ENCODE assay signal across 12 cellular contexts in genomic region chrX:23953908-23954269, GRCh38. TPM values are rescaled to one million over a fixed set of nuclear protein-coding genes. Genes with fewer than 3 reads are reported as not detected.
DNase-seq lines count a peak whose midpoint lies in the region; ATAC-seq and TF ChIP-seq lines count a peak whose summit lies in the region.
"Had no signal": no experiment of that assay in that cellular context is flagged by ENCODE, and none has a peak within 500 bp of the region (broad histone marks: within the 10 kb centered on the region; RNA-seq: fewer than 3 reads in every experiment).

No MANE protein-coding gene starts in this region.

- in situ Hi-C loops in KBM-7 (cut with MboI; ENCODE audit: low pct_unique_long_range_greater_than_20kb, low sequenced_read_pairs) = no loop called here

- H3K36me3 ChIP-seq in tibial artery = no peaks in the 10 kb centered on the region

- POLR2A ChIA-PET in activated CD4-positive, alpha-beta memory T cell treated with anti-CD3 and anti-CD28 coated beads for 36 hours (lab: Charles Lee) = no interaction called here

- DNase-seq in KBM-7 = peak; percentile 50
- peak; percentile 12 for DNase-seq in activated CD4-positive, alpha-beta memory T cell treated with anti-CD3 and anti-CD28 coated beads for 36 hours
- no peak for DNase-seq in natural killer cell
- no peak for DNase-seq in NCI-H69 (lab: John Stamatoyannopoulos, UW)
- DNase-seq in tibial artery = no peak
- DNase-seq: DMS153; psoas muscle; stimulated activated CD4-positive, alpha-beta T cell treated with anti-CD3 and anti-CD28 coated beads, Interleukin-4, amount 100 ng/mL, for 4 hours; testis had no signal

- no peaks in the 10 kb centered on the region for H3K4me1 ChIP-seq in tibial artery
- H3K4me1 ChIP-seq: psoas muscle, testis had no signal

- H3K9me3 ChIP-seq in tibial artery = no peaks in the 10 kb centered on the region
- H3K9me3 ChIP-seq: psoas muscle, testis had no signal

- H3K27me3 ChIP-seq in tibial artery = no peaks in the 10 kb centered on the region
- H3K27me3 ChIP-seq: testis had no signal

- peaks cover 8% of the 10 kb centered on the region for H3K4me1 Mint-ChIP-seq in activated CD4-positive, alpha-beta memory T cell treated with anti-CD3 and anti-CD28 coated beads for 36 hours (ENCODE audit: low read depth)
- H3K4me1 Mint-ChIP-seq in natural killer cell = peaks cover 14 to 16% of the 10 kb centered on the region in 2 donors

- H3K27ac ChIP-seq in tibial artery = no peak overlapping the region
- H3K27ac ChIP-seq: psoas muscle, testis had no signal

- ATAC-seq in natural killer cell (no peak), GM19452 (IDR thresholded peaks at IDR 0.05; ENCODE audit: unreplicated experiment) (no peak)
- ATAC-seq: psoas muscle had no signal

- no peaks in the 10 kb centered on the region for H3K27me3 Mint-ChIP-seq in activated CD4-positive, alpha-beta memory T cell treated with anti-CD3 and anti-CD28 coated beads for 36 hours
- H3K27me3 Mint-ChIP-seq in natural killer cell (ENCODE audit: low read depth in 2 of 2) = no peaks in the 10 kb centered on the region

- intact Hi-C loops in activated CD4-positive, alpha-beta memory T cell treated with anti-CD3 and anti-CD28 coated beads for 36 hours (cut with micrococcal nuclease) = loop anchor here (1.0 to 2.0 kb wide), 3 partner anchors 39 to 71 kb away; partner anchors contain the start of gene CXorf58
- intact Hi-C loops in natural killer cell (cut with micrococcal nuclease) (loop anchor here (1.0 to 5.0 kb wide), 2 partner anchors 46 to 172 kb away; partner anchors contain the start of genes CXorf58 and SAT1), tibial artery (cut with DNase I; ENCODE audit: low total_unique reads) (no loop called here)

- no peaks in the 10 kb centered on the region for H3K36me3 Mint-ChIP-seq in activated CD4-positive, alpha-beta memory T cell treated with anti-CD3 and anti-CD28 coated beads for 36 hours
- no peaks in the 10 kb centered on the region for H3K36me3 Mint-ChIP-seq in natural killer cell

- H3K9me3 Mint-ChIP-seq in activated CD4-positive, alpha-beta memory T cell treated with anti-CD3 and anti-CD28 coated beads for 36 hours = no peaks in the 10 kb centered on the region
- no peaks in the 10 kb centered on the region for H3K9me3 Mint-ChIP-seq in natural killer cell

- peak overlapping the region; percentile 73 for H3K4me3 Mint-ChIP-seq in activated CD4-positive, alpha-beta memory T cell treated with anti-CD3 and anti-CD28 coated beads for 36 hours
- H3K4me3 Mint-ChIP-seq in natural killer cell = peak overlapping the region; percentile 93

- CTCF ChIA-PET in activated CD4-positive, alpha-beta memory T cell treated with anti-CD3 and anti-CD28 coated beads for 36 hours (lab: Charles Lee) = interaction anchor here (1.0 to 1.6 kb wide), 2 partner anchors 72 to 102 kb away, joined by 3 read pairs; no protein-coding TSS in a partner anchor

- peak overlapping the region; percentile 92 for H3K27ac Mint-ChIP-seq in activated CD4-positive, alpha-beta memory T cell treated with anti-CD3 and anti-CD28 coated beads for 36 hours
- H3K27ac Mint-ChIP-seq in natural killer cell = peak overlapping the region; percentile 91 to 92

- H3K4me3 ChIP-seq in tibial artery = no peak overlapping the region
- H3K4me3 ChIP-seq: psoas muscle, testis had no signal

- TF ChIP-seq CTCF in GM12872 (IDR thresholded peaks at IDR 0.05; ENCODE audit: insufficient read depth, low read depth, low read length) = 0 out of 3 replicates have a peak, but pooled peaks have one; percentile 11
- no peak for TF ChIP-seq CTCF in natural killer cell (IDR thresholded peaks at IDR 0.05)
- TF ChIP-seq CTCF in tibial artery (IDR thresholded peaks at IDR 0.05) = no peak

RNA-seq across cellular contexts. Expression of gene CXorf58, which starts 46.1 kb away (rescaled TPM):
- total RNA-seq in activated CD4-positive, alpha-beta memory T cell treated with anti-CD3 and anti-CD28 coated beads for 36 hours = under 1 TPM in 1 of 2 experiments, not detected in 1; 0.17 TPM
- total RNA-seq in natural killer cell = not detected
- total RNA-seq: fibroblast of villous mesenchyme had no signal

RNA-seq across cellular contexts. Expression of gene APOO, which starts 46.2 kb away (rescaled TPM):
- total RNA-seq in activated CD4-positive, alpha-beta memory T cell treated with anti-CD3 and anti-CD28 coated beads for 36 hours = 10 to 100 TPM; 32.8 to 35.0 TPM
- 10 to 100 TPM in 1 of 3 donors, 1 to 10 TPM in 2; 8.8 to 13.0 (median 10.0) TPM for total RNA-seq in natural killer cell

Comparison
In these comparisons a context has a peak if more than half of its experiments do, and no peak if none do; other contexts are left out.
1. DNase-seq: peak in KBM-7 (single experiment) and activated CD4-positive, alpha-beta memory T cell treated with anti-CD3 and anti-CD28 coated beads for 36 hours (single experiment); none in natural killer cell (single experiment), NCI-H69 (single experiment) and tibial artery (0 of 2).